Comparison of ENCODE assay signal across 1 cellular context in genomic region chr3:196948442-196949365, GRCh38.
A peak's percentile ranks its signal among the peaks of the same experiment; 100 is the strongest.
TF ChIP-seq lines count a peak whose summit lies in the region.

No MANE protein-coding gene starts in this region.

TF ChIP-seq in HepG2, 621 proteins besides CTCF, POLR2A, EP300 and RAD21 (continued from another document and continues in another):
- no peak for TF ChIP-seq ZBED4 (CRISPR knock-in tag; IDR thresholded peaks at IDR 0.05; ENCODE audit: borderline replicate concordance)
- peak; percentile 77 for TF ChIP-seq ZBTB33 (CRISPR knock-in tag; IDR thresholded peaks at IDR 0.05)
- TF ChIP-seq ZNF550 (CRISPR knock-in tag; IDR thresholded peaks at IDR 0.05; ENCODE audit: borderline replicate concordance): 0 out of 2 replicates have a peak, but pooled peaks have one; percentile 40
- TF ChIP-seq ZNF274 (CRISPR knock-in tag; IDR thresholded peaks at IDR 0.05): 0 out of 2 replicates have a peak, but pooled peaks have one; percentile 62
- no peak for TF ChIP-seq ATAD3A (CRISPR knock-in tag; IDR thresholded peaks at IDR 0.05)
- TF ChIP-seq ZNF20 (CRISPR knock-in tag; IDR thresholded peaks at IDR 0.05): no peak
- no peak for TF ChIP-seq SP1 (IDR thresholded peaks at IDR 0.05)
- no peak for TF ChIP-seq SP1 (CRISPR knock-in tag; IDR thresholded peaks at IDR 0.05)
- no peak for TF ChIP-seq BHLHE40 (IDR thresholded peaks at IDR 0.05; ENCODE audit: low read length)
- peak; percentile 33; the same call in 1 of the 2 replicates for TF ChIP-seq KDM4B (CRISPR knock-in tag; IDR thresholded peaks at IDR 0.05)
- TF ChIP-seq KLF12 (CRISPR knock-in tag; IDR thresholded peaks at IDR 0.05; ENCODE audit: borderline replicate concordance): no peak
- TF ChIP-seq ZNF703 (CRISPR knock-in tag; IDR thresholded peaks at IDR 0.05; ENCODE audit: borderline replicate concordance): no peak
- TF ChIP-seq ZMYM4 (CRISPR knock-in tag; IDR thresholded peaks at IDR 0.05): 0 out of 2 replicates have a peak, but pooled peaks have one; percentile 43
- no peak for TF ChIP-seq JDP2 (CRISPR knock-in tag; IDR thresholded peaks at IDR 0.05; ENCODE audit: borderline replicate concordance)
- TF ChIP-seq FOXP4 (CRISPR knock-in tag; IDR thresholded peaks at IDR 0.05): no peak; the same call in 1 of the 2 replicates
- TF ChIP-seq ZNF644 (CRISPR knock-in tag; IDR thresholded peaks at IDR 0.05; ENCODE audit: low read depth): no peak
- no peak for TF ChIP-seq ZNF564 (CRISPR knock-in tag; IDR thresholded peaks at IDR 0.05)
- TF ChIP-seq SRY (CRISPR knock-in tag; IDR thresholded peaks at IDR 0.05): no peak
- TF ChIP-seq SNAPC5 (CRISPR knock-in tag; IDR thresholded peaks at IDR 0.05; ENCODE audit: borderline replicate concordance): no peak
- TF ChIP-seq STAG1 (CRISPR knock-in tag; IDR thresholded peaks at IDR 0.05): peak; percentile 86
- TF ChIP-seq ZNF232 (CRISPR knock-in tag; IDR thresholded peaks at IDR 0.05; ENCODE audit: borderline replicate concordance): 0 out of 2 replicates have a peak, but pooled peaks have one; percentile 43
- TF ChIP-seq NFE2 (CRISPR knock-in tag; IDR thresholded peaks at IDR 0.05): no peak
- peak; percentile 93 for TF ChIP-seq ZNF512 (CRISPR knock-in tag; IDR thresholded peaks at IDR 0.05)
- TF ChIP-seq ZNF563 (CRISPR knock-in tag; IDR thresholded peaks at IDR 0.05): 0 out of 2 replicates have a peak, but pooled peaks have one; percentile 40
- TF ChIP-seq BCL6 (CRISPR knock-in tag; IDR thresholded peaks at IDR 0.05): no peak
- no peak for TF ChIP-seq IKZF1 (IDR thresholded peaks at IDR 0.05)
- TF ChIP-seq CBX5 (CRISPR knock-in tag; IDR thresholded peaks at IDR 0.05; ENCODE audit: borderline replicate concordance): no peak
- TF ChIP-seq ZFP82 (CRISPR knock-in tag; IDR thresholded peaks at IDR 0.05; ENCODE audit: borderline replicate concordance): no peak
- TF ChIP-seq ZNF780A (CRISPR knock-in tag; IDR thresholded peaks at IDR 0.05): no peak
- 0 out of 2 replicates have a peak, but pooled peaks have one; percentile 31 for TF ChIP-seq THAP9 (CRISPR knock-in tag; IDR thresholded peaks at IDR 0.05; ENCODE audit: borderline replicate concordance)
- no peak for TF ChIP-seq SOX6 (IDR thresholded peaks at IDR 0.05)
- 0 out of 2 replicates have a peak, but pooled peaks have one; percentile 19 for TF ChIP-seq SOX6 (CRISPR knock-in tag; IDR thresholded peaks at IDR 0.05)
- no peak for TF ChIP-seq THAP8 (CRISPR knock-in tag; IDR thresholded peaks at IDR 0.05; ENCODE audit: borderline replicate concordance)
- peak; percentile 99 for TF ChIP-seq PCBP2 (optimal IDR thresholded peaks at IDR 0.05; ENCODE audit: low read depth, low read length, poor library complexity, severe bottlenecking)
- no peak for TF ChIP-seq TCF12 (IDR thresholded peaks at IDR 0.05)
- TF ChIP-seq TCF12 (CRISPR knock-in tag; IDR thresholded peaks at IDR 0.05): no peak
- TF ChIP-seq SNAPC2 (CRISPR knock-in tag; IDR thresholded peaks at IDR 0.05): no peak
- TF ChIP-seq ZNF574 (CRISPR knock-in tag; IDR thresholded peaks at IDR 0.05): peak; percentile 63
- TF ChIP-seq TEAD3 (CRISPR knock-in tag; optimal IDR thresholded peaks at IDR 0.05; ENCODE audit: borderline replicate concordance): peak; percentile 22
- TF ChIP-seq RBFOX2 (IDR thresholded peaks at IDR 0.05; ENCODE audit: low read depth, low read length): peak; percentile 73
- no peak for TF ChIP-seq AKNA (CRISPR knock-in tag; IDR thresholded peaks at IDR 0.05; ENCODE audit: borderline replicate concordance)
- TF ChIP-seq MED8 (CRISPR knock-in tag; IDR thresholded peaks at IDR 0.05; ENCODE audit: insufficient replicate concordance): no peak
